Comparison of ENCODE assay signal across 9 cellular contexts in genomic region chr14:68211421-68211820, GRCh38.
A peak's percentile ranks its signal among the peaks of the same experiment; 100 is the strongest.
DNase-seq lines count a peak whose midpoint lies in the region; ATAC-seq and TF ChIP-seq lines count a peak whose summit lies in the region.
"Had no signal": no experiment of that assay in that cellular context is flagged by ENCODE, and none has a peak within 500 bp of the region (broad histone marks: within the 10 kb centered on the region; RNA-seq: fewer than 3 reads in every experiment).

No MANE protein-coding gene starts in this region.

- H3K9me2 ChIP-seq in PC-3 (replicated peaks; ENCODE audit: low read length), result no peaks in the 10 kb centered on the region

- CTCF ChIA-PET in CD8-positive, alpha-beta T cell (lab: Charles Lee), result interaction anchor here (0.8 kb wide), 1 partner anchor 15 kb away, joined by 4 read pairs; no protein-coding TSS in a partner anchor
- CTCF ChIA-PET in PC-3 (lab: Charles Lee), result interaction anchor here (1.0 kb wide), 1 partner anchor 267 kb away, joined by 3 read pairs; no protein-coding TSS in a partner anchor

- H2BK5ac ChIP-seq in trophoblast cell (ENCODE audit: low read depth, low read length, poor library complexity), result no peak overlapping the region

- no peaks in the 10 kb centered on the region for H3K36me3 ChIP-seq in CD8-positive, alpha-beta T cell (ENCODE audit: insufficient read depth, low read length)
- H3K36me3 ChIP-seq in PC-3 (ENCODE audit: low read depth, low read length), result no peaks in the 10 kb centered on the region
- no peaks in the 10 kb centered on the region for H3K36me3 ChIP-seq in trophoblast cell (ENCODE audit: control insufficient read depth in 1 of 2, insufficient read depth in 2 of 2, low read length in 2 of 2)
- H3K36me3 ChIP-seq: MG63 had no signal

- H3K9me3 Mint-ChIP-seq in CD8-positive, alpha-beta T cell, result no peaks in the 10 kb centered on the region

- H3F3A ChIP-seq in PC-3 (ENCODE audit: low read length, unreplicated experiment), result no peaks in the 10 kb centered on the region

- H3K27ac Mint-ChIP-seq in CD8-positive, alpha-beta T cell, result peak overlapping the region; percentile 91

- no peak for DNase-seq in CD8-positive, alpha-beta T cell
- no peak for DNase-seq in PC-3
- DNase-seq in coronary artery (ENCODE audit: low spot score), result no peak
- DNase-seq in trophoblast cell, result no peak
- no peak for DNase-seq in activated CD4-positive, CD25-positive, alpha-beta regulatory T cell (lab: John Stamatoyannopoulos, UW)
- no peak for DNase-seq in mucosa of gallbladder (ENCODE audit: low spot score)
- no peak for DNase-seq in middle frontal gyrus (ENCODE audit: extremely low spot score, low spot score)

- no peaks in the 10 kb centered on the region for H3K36me3 Mint-ChIP-seq in CD8-positive, alpha-beta T cell

- POLR2A ChIA-PET in CD8-positive, alpha-beta T cell (lab: Charles Lee), result interaction anchor here (1.5 kb wide), 1 partner anchor 578 kb away, joined by 9 read pairs; no protein-coding TSS in a partner anchor
- POLR2A ChIA-PET in PC-3 (lab: Charles Lee; ENCODE audit: unreplicated experiment), result interaction anchor here (0.6 to 0.7 kb wide), 2 partner anchors 11 to 21 kb away, joined by 3 to 4 read pairs; no protein-coding TSS in a partner anchor

- WGBS in trophoblast cell (ENCODE audit: extremely low coverage, insufficient coverage, insufficient read length), result no CpG with 5 or more reads among the region's 2 CpGs

- H3K18ac ChIP-seq in trophoblast cell (ENCODE audit: low read length), result no peak overlapping the region

- no peak overlapping the region for H4K12ac ChIP-seq in trophoblast cell (ENCODE audit: low read depth, low read length)

- H3K9ac ChIP-seq in PC-3 (ENCODE audit: low read length), result peak overlapping the region; percentile 45
- H3K9ac ChIP-seq in trophoblast cell (ENCODE audit: low read length), result no peak overlapping the region

- no peak overlapping the region for H3K4me3 ChIP-seq in CD8-positive, alpha-beta T cell (ENCODE audit: low read depth, low read length)
- no peak overlapping the region for H3K4me3 ChIP-seq in PC-3 (ENCODE audit: low read length)
- H3K4me3 ChIP-seq in coronary artery, result no peak overlapping the region
- no peak overlapping the region for H3K4me3 ChIP-seq in trophoblast cell (ENCODE audit: low read depth, low read length)
- H3K4me3 ChIP-seq: MG63 had no signal

- H3K79me1 ChIP-seq in trophoblast cell (ENCODE audit: low read length), result no peaks in the 10 kb centered on the region

- no peaks in the 10 kb centered on the region for H3K27me3 ChIP-seq in CD8-positive, alpha-beta T cell (ENCODE audit: insufficient read depth, low read length)
- H3K27me3 ChIP-seq in PC-3 (ENCODE audit: low read length) (no peaks in the 10 kb centered on the region), trophoblast cell (ENCODE audit: insufficient read depth, low read length) (no peaks in the 10 kb centered on the region)
- H3K27me3 ChIP-seq: MG63 had no signal

- H3K4me1 ChIP-seq in CD8-positive, alpha-beta T cell (ENCODE audit: insufficient read depth, low read length), result peaks cover 15% of the 10 kb centered on the region
- H3K4me1 ChIP-seq in PC-3 (ENCODE audit: insufficient read depth, low read length), result peaks cover 32% of the 10 kb centered on the region
- H3K4me1 ChIP-seq in trophoblast cell (ENCODE audit: control insufficient read depth in 1 of 2, insufficient read depth in 2 of 2, low read length in 2 of 2), result no peaks in the 10 kb centered on the region

- no peak overlapping the region for H3K23ac ChIP-seq in trophoblast cell (ENCODE audit: low read length)

- H3K4me1 Mint-ChIP-seq in CD8-positive, alpha-beta T cell (ENCODE audit: low read depth), result peaks cover 63% of the 10 kb centered on the region

- H2AK5ac ChIP-seq in trophoblast cell (ENCODE audit: low read length), result no peak overlapping the region

- H4K20me1 ChIP-seq in PC-3 (ENCODE audit: low read length), result no peaks in the 10 kb centered on the region

- no peak for ATAC-seq in CD8-positive, alpha-beta T cell
- ATAC-seq in PC-3 (no peak), HG03354 (IDR thresholded peaks at IDR 0.05; ENCODE audit: poor library complexity, severe bottlenecking, unreplicated experiment) (no peak)

- no peak overlapping the region for H3K4ac ChIP-seq in trophoblast cell (ENCODE audit: low read depth, low read length)

- peak overlapping the region; percentile 32 for H4K91ac ChIP-seq in trophoblast cell (ENCODE audit: low read depth, low read length)

- no peaks in the 10 kb centered on the region for H3K9me3 ChIP-seq in CD8-positive, alpha-beta T cell (ENCODE audit: low read length)
- H3K9me3 ChIP-seq in PC-3 (ENCODE audit: low read length) (no peaks in the 10 kb centered on the region), trophoblast cell (ENCODE audit: insufficient read depth, low read depth, low read length) (no peaks in the 10 kb centered on the region)
- H3K9me3 ChIP-seq: MG63 had no signal

- H3K79me2 ChIP-seq in PC-3 (ENCODE audit: low read length), result no peaks in the 10 kb centered on the region
- H3K79me2 ChIP-seq in trophoblast cell (ENCODE audit: control insufficient read depth, insufficient read depth, low read length, poor library complexity), result no peaks in the 10 kb centered on the region

- peak overlapping the region; percentile 81 for H3K4me3 Mint-ChIP-seq in CD8-positive, alpha-beta T cell

- intact Hi-C loops in CD8-positive, alpha-beta T cell (cut with DNase I, micrococcal nuclease), result no loop called here
- intact Hi-C loops in PC-3 (cut with micrococcal nuclease), result loop anchor here (1.0 kb wide), 1 partner anchor 21 kb away; no protein-coding TSS in a partner anchor

- no TSS peak for BruUV-seq in PC-3 (replicated peaks; lab: Mats Ljungman, UMichigan)

- no peak overlapping the region for H2BK120ac ChIP-seq in trophoblast cell (ENCODE audit: insufficient read depth, low read length, poor library complexity)

- H2AFZ ChIP-seq in PC-3 (ENCODE audit: low read length) (peak overlapping the region; percentile 58; the same call in 1 of the 2 replicates), trophoblast cell (ENCODE audit: insufficient read depth, low read length, poor library complexity) (no peak overlapping the region)

- no peak overlapping the region for H2BK12ac ChIP-seq in trophoblast cell (ENCODE audit: low read length)

- no peak overlapping the region for H4K8ac ChIP-seq in trophoblast cell (ENCODE audit: low read depth, low read length)

- no peak overlapping the region for H3K14ac ChIP-seq in trophoblast cell (ENCODE audit: low read length)

- TF ChIP-seq CTCF in CD8-positive, alpha-beta T cell (IDR thresholded peaks at IDR 0.05), result no peak
- TF ChIP-seq CTCF in PC-3 (conservative IDR thresholded peaks at IDR 0.05; ENCODE audit: low read depth, low read length) (no peak), coronary artery (IDR thresholded peaks at IDR 0.05) (no peak)

- H3K4me2 ChIP-seq in PC-3 (ENCODE audit: low read length), result peak overlapping the region; percentile 77
- H3K4me2 ChIP-seq in trophoblast cell (ENCODE audit: low read length), result no peak overlapping the region

- H3K27ac ChIP-seq in CD8-positive, alpha-beta T cell (ENCODE audit: low read depth, low read length), result no peak overlapping the region
- H3K27ac ChIP-seq in PC-3 (ENCODE audit: low read length) (peak overlapping the region; percentile 83), coronary artery (peak overlapping the region; percentile 38 to 81), trophoblast cell (ENCODE audit: low read depth, low read length) (no peak overlapping the region)

- H3K27me3 Mint-ChIP-seq in CD8-positive, alpha-beta T cell (ENCODE audit: low read depth), result no peaks in the 10 kb centered on the region

Comparison
In these comparisons a context has a peak if more than half of its experiments do, and no peak if none do; other contexts are left out.
1. H3K27ac ChIP-seq: peak in PC-3 (single experiment) and coronary artery (2 of 2); none in CD8-positive, alpha-beta T cell (single experiment) and trophoblast cell (single experiment).